ENCODE assay signal across 18 cellular contexts in the genomic region with DNA sequence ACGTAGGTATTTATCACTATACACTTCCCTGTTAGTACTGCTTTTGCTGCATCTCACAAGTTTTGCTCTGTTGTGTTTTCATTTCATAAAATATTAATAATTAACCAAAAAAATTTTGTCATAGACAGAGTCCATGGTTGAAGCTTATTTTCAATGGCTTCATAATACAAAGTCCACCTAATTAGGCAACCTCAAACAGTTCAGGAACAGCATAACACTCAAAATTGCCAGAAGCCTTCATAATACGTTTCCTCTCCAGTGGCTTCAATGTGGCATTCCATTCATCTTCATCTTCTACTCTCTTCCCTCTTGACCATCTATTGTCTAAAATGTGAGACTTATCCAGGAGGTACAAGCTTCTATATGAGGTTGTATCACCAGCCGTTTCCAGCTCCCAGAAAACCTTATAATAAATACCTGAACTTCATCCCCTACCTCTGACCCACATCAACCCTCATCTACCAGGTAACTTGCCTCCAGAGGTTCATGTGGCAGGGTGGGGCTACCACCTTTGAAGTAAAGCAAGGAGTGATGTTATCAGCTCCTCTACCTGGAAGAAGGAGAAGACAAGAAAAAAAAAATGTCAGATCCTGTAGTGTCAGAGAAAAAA.
A peak's percentile ranks its signal among the peaks of the same experiment; 100 is the strongest.
DNase-seq lines count a peak whose midpoint lies in the region; ATAC-seq and TF ChIP-seq lines count a peak whose summit lies in the region.
"Had no signal": no experiment of that assay in that cellular context is flagged by ENCODE, and none has a peak within 500 bp of the region (broad histone marks: within the 10 kb centered on the region; RNA-seq: fewer than 3 reads in every experiment).

No MANE protein-coding gene starts in this region.

- H3K9me3 ChIP-seq in right lobe of liver: no peaks in the 10 kb centered on the region
- H3K9me3 ChIP-seq: A549 had no signal

- no peaks in the 10 kb centered on the region for H3K4me1 Mint-ChIP-seq in activated naive CD4-positive, alpha-beta T cell treated with anti-CD3 and anti-CD28 coated beads, Interleukin-2, amount 50 U/mL, for 24 hours
- H3K4me1 Mint-ChIP-seq: GM23338 had no signal

- no peak for DNase-seq in activated naive CD4-positive, alpha-beta T cell treated with anti-CD3 and anti-CD28 coated beads, Interleukin-2, amount 50 U/mL, for 16 hours
- DNase-seq in left colon: no peak
- no peak for DNase-seq in right lobe of liver
- no peak for DNase-seq in NCI-H748 treated with DMSO at 0.1 percent for 48 hours (lab: John Stamatoyannopoulos, UW)
- no peak for DNase-seq in NCI-H2029 treated with DMSO at 0.1 percent for 48 hours (lab: John Stamatoyannopoulos, UW)
- DNase-seq in kidney glomerular epithelial cell (lab: John Stamatoyannopoulos, UW): no peak
- DNase-seq: AML-193; CD4-positive, alpha-beta T cell; DMS153; DMS79; GDM1; HCEC 1CT had no signal

- no peaks in the 10 kb centered on the region for H3K36me3 ChIP-seq in right lobe of liver

- ATAC-seq in left colon (peak; percentile 79), right lobe of liver (peak; percentile 92 to 98 (median 96))
- ATAC-seq: A549, GM23338 had no signal

- H3K9me3 Mint-ChIP-seq in activated naive CD4-positive, alpha-beta T cell treated with anti-CD3 and anti-CD28 coated beads, Interleukin-2, amount 50 U/mL, for 24 hours: peaks cover 10% of the 10 kb centered on the region

- H3K27me3 ChIP-seq in right lobe of liver: no peaks in the 10 kb centered on the region

- no peak overlapping the region for H3K4me3 Mint-ChIP-seq in activated naive CD4-positive, alpha-beta T cell treated with anti-CD3 and anti-CD28 coated beads, Interleukin-2, amount 50 U/mL, for 24 hours
- H3K4me3 Mint-ChIP-seq: CD4-positive, alpha-beta T cell; GM23338 had no signal

- WGBS in right lobe of liver (ENCODE audit: insufficient coverage, low coverage, low lambda C conversion rate, missing lambda C conversion rate): 27% methylated on average over 3 of the region's 3 CpGs

- H3K4me3 ChIP-seq in right lobe of liver: no peak overlapping the region
- H3K4me3 ChIP-seq: A549, GM23338 had no signal

- TF ChIP-seq POLR2A in right lobe of liver (IDR thresholded peaks at IDR 0.05): no peak

- TF ChIP-seq CTCF in right lobe of liver (IDR thresholded peaks at IDR 0.05): no peak

- H3K4me1 ChIP-seq in right lobe of liver: peaks cover 0 to 6% (median 2%) of the 10 kb centered on the region in 4 donors
- H3K4me1 ChIP-seq: A549 had no signal

- intact Hi-C loops in left colon (cut with DNase I, micrococcal nuclease): no loop called here
- intact Hi-C loops in right lobe of liver (cut with DNase I): no loop called here

- no peaks in the 10 kb centered on the region for H3K36me3 Mint-ChIP-seq in activated naive CD4-positive, alpha-beta T cell treated with anti-CD3 and anti-CD28 coated beads, Interleukin-2, amount 50 U/mL, for 24 hours

- H3K27ac Mint-ChIP-seq in activated naive CD4-positive, alpha-beta T cell treated with anti-CD3 and anti-CD28 coated beads, Interleukin-2, amount 50 U/mL, for 24 hours: peak overlapping the region; percentile 69
- H3K27ac Mint-ChIP-seq: CD4-positive, alpha-beta T cell; GM23338 had no signal

- peak overlapping the region in 2 of 3 donors; percentile 31 to 42 for H3K27ac ChIP-seq in right lobe of liver
- H3K27ac ChIP-seq: 22Rv1, A549, C4-2B, HL-60 had no signal

- H3K27me3 Mint-ChIP-seq in activated naive CD4-positive, alpha-beta T cell treated with anti-CD3 and anti-CD28 coated beads, Interleukin-2, amount 50 U/mL, for 24 hours: no peaks in the 10 kb centered on the region
- H3K27me3 Mint-ChIP-seq: CD4-positive, alpha-beta T cell had no signal
